ENCODE assay signal across 10 cellular contexts in the genomic region with DNA sequence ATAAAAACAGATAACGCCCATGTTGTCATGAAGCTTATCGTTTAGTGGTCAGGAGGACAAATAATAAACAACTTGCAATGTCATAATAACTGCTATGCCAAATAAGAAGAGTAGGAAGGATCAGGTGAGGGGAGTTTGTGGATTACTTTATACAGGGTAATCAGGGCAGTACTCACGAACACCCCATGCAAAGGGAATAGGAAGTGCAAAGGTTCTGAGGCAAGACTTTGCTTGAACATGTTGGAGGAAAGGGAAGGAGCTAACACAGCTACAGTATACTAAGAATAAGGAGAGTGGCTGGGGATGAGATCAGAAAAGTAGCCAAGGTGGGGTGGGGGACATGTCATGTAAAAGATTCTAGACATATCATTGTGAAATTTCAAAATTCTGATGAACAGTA.
"Had no signal": no experiment of that assay in that cellular context is flagged by ENCODE, and none has a peak within 500 bp of the region (broad histone marks: within the 10 kb centered on the region; RNA-seq: fewer than 3 reads in every experiment).

No MANE protein-coding gene starts in this region.

- DNase-seq: GM23248, GOT3, H7, HFFc6, KBM-7 had no signal

- H3K9me3 Mint-ChIP-seq: HFFc6, IgD-negative memory B cell had no signal

- H3K4me3 Mint-ChIP-seq: HFFc6, IgD-negative memory B cell had no signal

- ATAC-seq: HCT116, HepG2 had no signal

- H3K27me3 Mint-ChIP-seq: IgD-negative memory B cell had no signal

- H3K4me3 ChIP-seq: GM23248, HAP-1 had no signal

- H3K36me3 ChIP-seq: HAP-1 had no signal

- H3K9me3 ChIP-seq: HAP-1 had no signal

- H3K27ac ChIP-seq: GM23248, KMS-11 had no signal

- H3K4me1 ChIP-seq: HAP-1 had no signal
